Comparison of ENCODE assay signal across 11 cellular contexts in genomic region chr4:182019148-182019652, GRCh38.
DNase-seq lines count a peak whose midpoint lies in the region; ATAC-seq and TF ChIP-seq lines count a peak whose summit lies in the region.
"Had no signal": no experiment of that assay in that cellular context is flagged by ENCODE, and none has a peak within 500 bp of the region (broad histone marks: within the 10 kb centered on the region; RNA-seq: fewer than 3 reads in every experiment).

No MANE protein-coding gene starts in this region.

- H3K4me1 ChIP-seq in upper lobe of left lung, result no peaks in the 10 kb centered on the region
- H3K4me1 ChIP-seq: spleen had no signal

- H3K9me3 ChIP-seq in upper lobe of left lung, result no peaks in the 10 kb centered on the region
- H3K9me3 ChIP-seq: spleen had no signal

- WGBS in upper lobe of left lung, 2 donors, result 66 to 82% methylated on average over 5 of the region's 5 CpGs

- H3K4me3 ChIP-seq in GM06990 (replicated peaks; ENCODE audit: low read depth, low read length) (no peak overlapping the region), upper lobe of left lung (no peak overlapping the region)
- H3K4me3 ChIP-seq: spleen had no signal

- ATAC-seq in GM19025 (IDR thresholded peaks at IDR 0.05; ENCODE audit: low read depth, unreplicated experiment), result peak; percentile 84
- ATAC-seq in GM21825 (IDR thresholded peaks at IDR 0.05; ENCODE audit: unreplicated experiment), result peak; percentile 92
- ATAC-seq in HG03280 (IDR thresholded peaks at IDR 0.05; ENCODE audit: unreplicated experiment), result peak; percentile 77
- no peak for ATAC-seq in upper lobe of left lung (ENCODE audit: low FRiP score in 2 of 2)

- H3K27me3 ChIP-seq in GM06990 (replicated peaks; ENCODE audit: control insufficient read depth, insufficient read depth, low read length), result no peaks in the 10 kb centered on the region
- H3K27me3 ChIP-seq in upper lobe of left lung, result no peaks in the 10 kb centered on the region
- H3K27me3 ChIP-seq: spleen had no signal

- DNase-seq in GM06990 (ENCODE audit: extremely low read depth, insufficient read length) (peak; percentile 62), OCI-M2 (lab: John Stamatoyannopoulos, UW; ENCODE audit: unreplicated experiment) (no peak), upper lobe of left lung (no peak), cerebellar nuclear complex (lab: John Stamatoyannopoulos, UW) (no peak), DMS 273 treated with DMSO at 0.1 percent for 48 hours (lab: John Stamatoyannopoulos, UW) (no peak)
- DNase-seq: NCI-H1436; spleen; stimulated activated naive CD4-positive, alpha-beta T cell had no signal

- no peak for TF ChIP-seq POLR2A in upper lobe of left lung (IDR thresholded peaks at IDR 0.05)

- no peak for TF ChIP-seq CTCF in GM06990 (IDR thresholded peaks at IDR 0.05; ENCODE audit: insufficient read depth, low read length, poor library complexity, severe bottlenecking)
- no peak for TF ChIP-seq CTCF in upper lobe of left lung (IDR thresholded peaks at IDR 0.05)

- no peak overlapping the region for H3K27ac ChIP-seq in upper lobe of left lung
- H3K27ac ChIP-seq: spleen had no signal

- TF ChIP-seq EP300 in upper lobe of left lung (IDR thresholded peaks at IDR 0.05), result no peak

- H3K36me3 ChIP-seq in GM06990 (ENCODE audit: control insufficient read depth, insufficient read depth, low read length), result no peaks in the 10 kb centered on the region
- no peaks in the 10 kb centered on the region for H3K36me3 ChIP-seq in upper lobe of left lung
- H3K36me3 ChIP-seq: spleen had no signal

Comparison
In these comparisons a context has a peak if more than half of its experiments do, and no peak if none do; other contexts are left out.
1. ATAC-seq: peak in GM19025 (single experiment), GM21825 (single experiment) and HG03280 (single experiment); none in upper lobe of left lung (0 of 2).